In the genomic region with DNA sequence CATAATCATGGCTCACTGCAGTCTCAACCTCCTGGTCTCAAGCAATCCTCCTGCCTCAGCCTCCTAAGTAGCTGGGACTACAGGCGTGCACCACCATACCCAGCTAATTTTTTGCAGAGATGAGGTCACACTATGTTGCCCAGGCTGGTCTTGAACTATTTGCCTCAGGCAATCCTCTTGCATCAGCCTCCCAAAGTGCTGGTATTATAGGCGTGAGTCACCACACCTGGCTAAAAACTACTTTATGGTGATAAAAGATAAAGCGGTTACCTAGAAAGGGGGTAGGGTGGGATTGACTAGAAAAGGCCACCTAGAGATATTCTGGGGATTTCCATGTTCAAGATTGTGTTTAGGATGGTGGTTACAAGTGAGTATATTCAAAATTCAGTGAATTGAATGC, we compare ENCODE assay signal across 32 cellular contexts. TPM values are rescaled to one million over a fixed set of nuclear protein-coding genes. Genes with fewer than 3 reads are reported as not detected.
DNase-seq lines count a peak whose midpoint lies in the region; ATAC-seq, FAIRE-seq and TF ChIP-seq lines count a peak whose summit lies in the region.
"Had no signal": no experiment of that assay in that cellular context is flagged by ENCODE, and none has a peak within 500 bp of the region (broad histone marks: within the 10 kb centered on the region; RNA-seq: fewer than 3 reads in every experiment).

No MANE protein-coding gene starts in this region.

- H2AFZ ChIP-seq in GM23338: no peak overlapping the region
- no peak overlapping the region for H2AFZ ChIP-seq in keratinocyte (ENCODE audit: control insufficient read depth, low read length)

- H3K27ac ChIP-seq in GM23338 (ENCODE audit: low read depth) (0 out of 2 replicates have a peak overlapping the region, but pooled peaks have one; percentile 26), keratinocyte (ENCODE audit: control insufficient read depth, insufficient read depth, low read length) (peak overlapping the region; percentile 61)
- H3K27ac ChIP-seq: ascending aorta, dorsolateral prefrontal cortex, psoas muscle had no signal

- FAIRE-seq in keratinocyte (lab: Jason Lieb, UNC) (peak; percentile 90), HTR-8/SVneo (lab: Jason Lieb, UNC) (no peak)
- FAIRE-seq: urothelium cell line had no signal

- dilution Hi-C loops in keratinocyte (cut with MboI; ENCODE audit: extremely low pct_ligation_motif_present, low sequenced_read_pairs): no loop called here

- H3K9me2 ChIP-seq in GM23338 (ENCODE audit: insufficient read depth): no peaks in the 10 kb centered on the region

- H3F3A ChIP-seq in GM23338 (replicated peaks; ENCODE audit: low read depth): peaks cover 19% of the 10 kb centered on the region

- H3K9me3 Mint-ChIP-seq in activated CD8-positive, alpha-beta T cell treated with anti-CD3 and anti-CD28 coated beads for 36 hours: no peaks in the 10 kb centered on the region
- no peaks in the 10 kb centered on the region for H3K9me3 Mint-ChIP-seq in activated CD8-positive, alpha-beta T cell treated with anti-CD3 and anti-CD28 coated beads, Interleukin-2, amount 10 ng/mL, durations not matched to agents 7 days and 5 days (ENCODE audit: insufficient read depth)
- peaks cover 12% of the 10 kb centered on the region; the same call in 2 of the 3 replicates for H3K9me3 Mint-ChIP-seq in GM23338
- no peaks in the 10 kb centered on the region for H3K9me3 Mint-ChIP-seq in activated T-helper 17 cell treated with anti-CD3 and anti-CD28 coated beads, Interleukin-2, amount 50 U/mL, for 72 hours
- H3K9me3 Mint-ChIP-seq: activated B cell treated with CpG ODN at 0.5 μM for 24 hours; activated CD4-positive, alpha-beta memory T cell treated with anti-CD3 and anti-CD28 coated beads, Interleukin-2, amount 10 ng/mL, durations not matched to agents 7 days and 5 days; CD8-positive, alpha-beta T cell; central memory CD8-positive, alpha-beta T cell; memory B cell had no signal

- H3K9ac ChIP-seq in keratinocyte (ENCODE audit: control insufficient read depth, extremely low read depth, insufficient read depth, low read length): peak overlapping the region; percentile 18

- H3K36me3 ChIP-seq in GM23338 (ENCODE audit: insufficient read depth) (no peaks in the 10 kb centered on the region), keratinocyte (ENCODE audit: control insufficient read depth in 2 of 2, extremely low read depth in 1 of 2, insufficient read depth in 2 of 2, low read length in 2 of 2) (no peaks in the 10 kb centered on the region)

- peak; percentile 48 for ATAC-seq in activated CD8-positive, alpha-beta T cell treated with anti-CD3 and anti-CD28 coated beads for 36 hours
- ATAC-seq in activated CD8-positive, alpha-beta T cell treated with anti-CD3 and anti-CD28 coated beads, Interleukin-2, amount 10 ng/mL, durations not matched to agents 7 days and 5 days: no peak
- ATAC-seq in GM23338 (no peak), HG02840 (IDR thresholded peaks at IDR 0.05; ENCODE audit: low FRiP score, unreplicated experiment) (no peak), HG03520 (IDR thresholded peaks at IDR 0.05; ENCODE audit: unreplicated experiment) (no peak)
- ATAC-seq in activated T-helper 17 cell treated with anti-CD3 and anti-CD28 coated beads, Interleukin-2, amount 50 U/mL, for 72 hours (replicated peaks): peak; percentile 16
- ATAC-seq: CD8-positive, alpha-beta T cell; left colon; psoas muscle had no signal

- H3K79me2 ChIP-seq in GM23338 (replicated peaks; ENCODE audit: insufficient read depth) (peaks cover 16% of the 10 kb centered on the region), keratinocyte (ENCODE audit: control insufficient read depth, insufficient read depth, low read length) (peaks cover 6% of the 10 kb centered on the region)

- CTCF ChIA-PET in activated CD8-positive, alpha-beta T cell treated with anti-CD3 and anti-CD28 coated beads for 36 hours (lab: Charles Lee): interaction anchor here (1.3 to 1.9 kb wide), 3 partner anchors 8 to 36 kb away, joined by 3 to 12 read pairs (median 4); partner anchors contain the start of gene ARHGAP30
- CTCF ChIA-PET in activated CD8-positive, alpha-beta T cell treated with anti-CD3 and anti-CD28 coated beads, Interleukin-2, amount 10 ng/mL, durations not matched to agents 7 days and 5 days (lab: Charles Lee): interaction anchor here (2.3 kb wide), 1 partner anchor 13 kb away, joined by 12 read pairs; the partner anchor contains the start of gene F11R

- H4K20me1 ChIP-seq in GM23338 (replicated peaks; ENCODE audit: insufficient read depth) (no peaks in the 10 kb centered on the region), keratinocyte (ENCODE audit: control insufficient read depth, extremely low read depth, insufficient read depth, low read length) (no peaks in the 10 kb centered on the region)

- H3K4me1 Mint-ChIP-seq in activated CD8-positive, alpha-beta T cell treated with anti-CD3 and anti-CD28 coated beads for 36 hours (ENCODE audit: low read depth): peaks cover 47% of the 10 kb centered on the region
- peaks cover 35% of the 10 kb centered on the region for H3K4me1 Mint-ChIP-seq in activated CD8-positive, alpha-beta T cell treated with anti-CD3 and anti-CD28 coated beads, Interleukin-2, amount 10 ng/mL, durations not matched to agents 7 days and 5 days (ENCODE audit: low read depth)
- H3K4me1 Mint-ChIP-seq in GM23338: peaks cover 31% of the 10 kb centered on the region
- peaks cover 11% of the 10 kb centered on the region for H3K4me1 Mint-ChIP-seq in activated T-helper 17 cell treated with anti-CD3 and anti-CD28 coated beads, Interleukin-2, amount 50 U/mL, for 72 hours

- H3K4me1 ChIP-seq in GM23338 (ENCODE audit: insufficient read depth): peaks cover 29% of the 10 kb centered on the region
- H3K4me1 ChIP-seq in keratinocyte (ENCODE audit: control insufficient read depth, extremely low read depth, insufficient read depth, low read length): peaks cover 22% of the 10 kb centered on the region
- H3K4me1 ChIP-seq: ascending aorta, psoas muscle had no signal

- peak overlapping the region; percentile 81 for H3K27ac Mint-ChIP-seq in activated CD8-positive, alpha-beta T cell treated with anti-CD3 and anti-CD28 coated beads for 36 hours
- no peak overlapping the region for H3K27ac Mint-ChIP-seq in activated CD8-positive, alpha-beta T cell treated with anti-CD3 and anti-CD28 coated beads, Interleukin-2, amount 10 ng/mL, durations not matched to agents 7 days and 5 days
- H3K27ac Mint-ChIP-seq in GM23338: no peak overlapping the region
- no peak overlapping the region for H3K27ac Mint-ChIP-seq in activated T-helper 17 cell treated with anti-CD3 and anti-CD28 coated beads, Interleukin-2, amount 50 U/mL, for 72 hours
- H3K27ac Mint-ChIP-seq: activated B cell treated with CpG ODN at 0.5 μM for 24 hours; activated CD4-positive, alpha-beta memory T cell treated with anti-CD3 and anti-CD28 coated beads, Interleukin-2, amount 10 ng/mL, durations not matched to agents 7 days and 5 days; memory B cell had no signal

- no peaks in the 10 kb centered on the region for H3K9me3 ChIP-seq in keratinocyte (ENCODE audit: control insufficient read depth, low read depth, low read length)
- H3K9me3 ChIP-seq: ascending aorta, psoas muscle had no signal

- TF ChIP-seq CTCF in activated CD8-positive, alpha-beta T cell treated with anti-CD3 and anti-CD28 coated beads for 36 hours (IDR thresholded peaks at IDR 0.05): no peak
- TF ChIP-seq CTCF in GM23338 (conservative IDR thresholded peaks at IDR 0.05; ENCODE audit: low read depth in 2 of 2) (no peak), keratinocyte (optimal IDR thresholded peaks at IDR 0.05 in 1 of 3, IDR thresholded peaks at IDR 0.05 in 1 of 3, conservative IDR thresholded peaks at IDR 0.05 in 1 of 3; ENCODE audit: extremely low read depth in 1 of 3, insufficient read depth in 2 of 3, low read length in 3 of 3) (no peak)

- H3K9me1 ChIP-seq in keratinocyte (ENCODE audit: control insufficient read depth, extremely low read depth, insufficient read depth, low read length): no peaks in the 10 kb centered on the region

- H3K4me3 Mint-ChIP-seq in activated CD8-positive, alpha-beta T cell treated with anti-CD3 and anti-CD28 coated beads for 36 hours: no peak overlapping the region
- no peak overlapping the region for H3K4me3 Mint-ChIP-seq in activated CD8-positive, alpha-beta T cell treated with anti-CD3 and anti-CD28 coated beads, Interleukin-2, amount 10 ng/mL, durations not matched to agents 7 days and 5 days
- H3K4me3 Mint-ChIP-seq in GM23338: no peak overlapping the region
- no peak overlapping the region for H3K4me3 Mint-ChIP-seq in activated T-helper 17 cell treated with anti-CD3 and anti-CD28 coated beads, Interleukin-2, amount 50 U/mL, for 72 hours
- H3K4me3 Mint-ChIP-seq: activated B cell treated with CpG ODN at 0.5 μM for 24 hours; activated CD4-positive, alpha-beta memory T cell treated with anti-CD3 and anti-CD28 coated beads, Interleukin-2, amount 10 ng/mL, durations not matched to agents 7 days and 5 days; CD8-positive, alpha-beta T cell; central memory CD8-positive, alpha-beta T cell; memory B cell had no signal

- H3K27me3 ChIP-seq in GM23338 (ENCODE audit: insufficient read depth): no peaks in the 10 kb centered on the region
- no peaks in the 10 kb centered on the region for H3K27me3 ChIP-seq in keratinocyte (ENCODE audit: control insufficient read depth, extremely low read depth, insufficient read depth, low read length)
- H3K27me3 ChIP-seq: ascending aorta, dorsolateral prefrontal cortex had no signal

- H3K4me2 ChIP-seq in GM23338 (no peak overlapping the region), keratinocyte (ENCODE audit: control insufficient read depth, extremely low read depth, insufficient read depth, low read depth, low read length) (no peak overlapping the region)

- peaks cover 36% of the 10 kb centered on the region for H3K36me3 Mint-ChIP-seq in activated CD8-positive, alpha-beta T cell treated with anti-CD3 and anti-CD28 coated beads for 36 hours (ENCODE audit: low read depth)
- H3K36me3 Mint-ChIP-seq in activated CD8-positive, alpha-beta T cell treated with anti-CD3 and anti-CD28 coated beads, Interleukin-2, amount 10 ng/mL, durations not matched to agents 7 days and 5 days (ENCODE audit: low read depth): peaks cover 18% of the 10 kb centered on the region
- peaks cover 12% of the 10 kb centered on the region; the same call in 2 of the 3 replicates for H3K36me3 Mint-ChIP-seq in GM23338 (ENCODE audit: low read depth)
- H3K36me3 Mint-ChIP-seq in activated T-helper 17 cell treated with anti-CD3 and anti-CD28 coated beads, Interleukin-2, amount 50 U/mL, for 72 hours (ENCODE audit: low read depth): peaks cover 30% of the 10 kb centered on the region

- intact Hi-C loops in activated CD8-positive, alpha-beta T cell treated with anti-CD3 and anti-CD28 coated beads for 36 hours (cut with micrococcal nuclease): no loop called here

- H3K4me3 ChIP-seq in GM23338: no peak overlapping the region
- no peak overlapping the region for H3K4me3 ChIP-seq in keratinocyte (ENCODE audit: control insufficient read depth in 2 of 3, extremely low read depth in 1 of 3, insufficient read depth in 2 of 3, low read depth in 1 of 3, low read length in 3 of 3)
- H3K4me3 ChIP-seq: ascending aorta, dorsolateral prefrontal cortex, psoas muscle had no signal

- POLR2A ChIA-PET in activated CD8-positive, alpha-beta T cell treated with anti-CD3 and anti-CD28 coated beads for 36 hours (lab: Charles Lee): interaction anchor here (0.6 to 2.0 kb wide), 5 partner anchors 12 to 378 kb away, joined by 3 to 14 read pairs (median 5); partner anchors contain the start of genes NIT1, PFDN2, UFC1 and USF1
- POLR2A ChIA-PET in activated CD8-positive, alpha-beta T cell treated with anti-CD3 and anti-CD28 coated beads, Interleukin-2, amount 10 ng/mL, durations not matched to agents 7 days and 5 days (lab: Charles Lee): interaction anchor here (0.7 to 1.6 kb wide), 3 partner anchors 12 to 233 kb away, joined by 3 to 8 read pairs (median 6); partner anchors contain the start of genes F11R and USF1

- no peaks in the 10 kb centered on the region for H3K27me3 Mint-ChIP-seq in activated CD8-positive, alpha-beta T cell treated with anti-CD3 and anti-CD28 coated beads for 36 hours
- no peaks in the 10 kb centered on the region for H3K27me3 Mint-ChIP-seq in activated CD8-positive, alpha-beta T cell treated with anti-CD3 and anti-CD28 coated beads, Interleukin-2, amount 10 ng/mL, durations not matched to agents 7 days and 5 days (ENCODE audit: low read depth)
- peaks cover 3% of the 10 kb centered on the region for H3K27me3 Mint-ChIP-seq in GM23338 (ENCODE audit: insufficient read depth, low read depth, poor library complexity)
- no peaks in the 10 kb centered on the region for H3K27me3 Mint-ChIP-seq in activated T-helper 17 cell treated with anti-CD3 and anti-CD28 coated beads, Interleukin-2, amount 50 U/mL, for 72 hours
- H3K27me3 Mint-ChIP-seq: activated B cell treated with CpG ODN at 0.5 μM for 24 hours; activated CD4-positive, alpha-beta memory T cell treated with anti-CD3 and anti-CD28 coated beads, Interleukin-2, amount 10 ng/mL, durations not matched to agents 7 days and 5 days; central memory CD8-positive, alpha-beta T cell; memory B cell had no signal

- DNase-seq in activated CD8-positive, alpha-beta T cell treated with anti-CD3 and anti-CD28 coated beads for 36 hours: peak; percentile 71
- DNase-seq in activated CD8-positive, alpha-beta T cell treated with anti-CD3 and anti-CD28 coated beads, Interleukin-2, amount 10 ng/mL, durations not matched to agents 7 days and 5 days: no peak
- no peak for DNase-seq in GM23338 (ENCODE audit: low spot score)
- peak; percentile 90 for DNase-seq in keratinocyte (ENCODE audit: low read depth, low spot score)
- no peak for DNase-seq in HTR-8/SVneo (ENCODE audit: insufficient read length, low spot score)
- DNase-seq: activated B cell treated with CpG ODN at 0.5 μM for 24 hours; activated CD4-positive, alpha-beta memory T cell treated with anti-CD3 and anti-CD28 coated beads, Interleukin-2, amount 10 ng/mL, durations not matched to agents 7 days and 5 days; activated naive CD4-positive, alpha-beta T cell treated with Interleukin-2 at 50 U/mL for 16 hours; activated T-cell treated with anti-CD3 and anti-CD28 coated beads, Interleukin-2, amount 50 U/mL, for 1 hour; AML-193; CD8-positive, alpha-beta T cell; DMS53; dorsolateral prefrontal cortex; GOT3; Kasumi-1; left colon; NCI-H1048; NCI-H187 treated with DMSO at 0.1 percent for 48 hours; NCI-H526 treated with DMSO at 0.1 percent for 48 hours; psoas muscle; Right ventricle myocardium superior had no signal

RNA-seq across cellular contexts. Expression of gene TSTD1, which starts 5.0 kb away (rescaled TPM):
- 10 to 100 TPM; 70.8 to 78.7 TPM for total RNA-seq in activated CD8-positive, alpha-beta T cell treated with anti-CD3 and anti-CD28 coated beads for 36 hours
- 10 to 100 TPM; 63.2 to 63.3 TPM for total RNA-seq in activated CD8-positive, alpha-beta T cell treated with anti-CD3 and anti-CD28 coated beads, Interleukin-2, amount 10 ng/mL, durations not matched to agents 7 days and 5 days
- 94.9 and 102 TPM in 2 replicates for total RNA-seq in GM23338 (2014; rRNA removed; shearing (Covaris generic))
- 244 and 257 TPM in 2 replicates for polyA plus RNA-seq in GM23338 (2016; fragmentation: Nextera tagmentation; extraction: Ambion mirVana)
- 100 to 1,000 TPM in 1 of 2 donors, 10 to 100 TPM in 1; 38.7 to 119 TPM for total RNA-seq in activated T-helper 17 cell treated with anti-CD3 and anti-CD28 coated beads, Interleukin-2, amount 50 U/mL, for 72 hours
- 106 to 128 TPM (median 113 TPM) in 3 replicates for polyA plus RNA-seq in keratinocyte
- polyA plus RNA-seq in keratinocyte (2011; ENCODE audit: low read depth): 95.0 TPM
- 77.2 and 119 TPM in 2 replicates for polyA plus RNA-seq in keratinocyte (2011; cell fraction: cytosol; rRNA removed)
- polyA plus RNA-seq in keratinocyte (2011; cell fraction: nucleus; rRNA removed): 56.0 and 60.6 TPM in 2 replicates
- polyA plus RNA-seq in keratinocyte (2012; ENCODE audit: low replicate concordance): 81.0 and 132 TPM in 2 replicates
- 17.7 to 24.2 TPM (median 19.1 TPM) in 3 replicates for polyA minus RNA-seq in keratinocyte
- polyA minus RNA-seq in keratinocyte (2011; cell fraction: cytosol; rRNA and poly(A)+ RNA removed): 33.0 TPM
- polyA minus RNA-seq in keratinocyte (2011; cell fraction: nucleus; rRNA and poly(A)+ RNA removed): 8.2 and 9.7 TPM in 2 replicates
- total RNA-seq: A172, ascending aorta had no signal

RNA-seq across cellular contexts. Expression of gene USF1, which starts 12.0 kb away (rescaled TPM):
- 10 to 100 TPM; 50.0 to 52.1 TPM for total RNA-seq in activated CD8-positive, alpha-beta T cell treated with anti-CD3 and anti-CD28 coated beads for 36 hours
- total RNA-seq in activated CD8-positive, alpha-beta T cell treated with anti-CD3 and anti-CD28 coated beads, Interleukin-2, amount 10 ng/mL, durations not matched to agents 7 days and 5 days: 10 to 100 TPM; 81.6 to 83.2 TPM
- 71.7 and 74.8 TPM in 2 replicates for total RNA-seq in GM23338 (2014; rRNA removed; shearing (Covaris generic))
- polyA plus RNA-seq in GM23338 (2016; fragmentation: Nextera tagmentation; extraction: Ambion mirVana) (23.6 and 23.8 TPM in 2 replicates), keratinocyte (25.1 to 40.7 TPM (median 31.6 TPM) in 3 replicates)
- total RNA-seq in activated T-helper 17 cell treated with anti-CD3 and anti-CD28 coated beads, Interleukin-2, amount 50 U/mL, for 72 hours: 10 to 100 TPM; 51.6 to 66.9 TPM
- polyA plus RNA-seq in keratinocyte (2011; ENCODE audit: low read depth): 29.0 TPM
- polyA plus RNA-seq in keratinocyte (2011; cell fraction: cytosol; rRNA removed): 14.4 and 15.5 TPM in 2 replicates
- polyA plus RNA-seq in keratinocyte (2011; cell fraction: nucleus; rRNA removed): 72.9 and 81.7 TPM in 2 replicates
- polyA plus RNA-seq in keratinocyte (2012; ENCODE audit: low replicate concordance): 26.9 and 37.1 TPM in 2 replicates
- 75.2 to 96.5 TPM (median 79.5 TPM) in 3 replicates for polyA minus RNA-seq in keratinocyte
- 43.4 TPM for polyA minus RNA-seq in keratinocyte (2011; cell fraction: cytosol; rRNA and poly(A)+ RNA removed)
- polyA minus RNA-seq in keratinocyte (2011; cell fraction: nucleus; rRNA and poly(A)+ RNA removed): 18.9 and 30.1 TPM in 2 replicates

RNA-seq across cellular contexts. Expression of gene F11R, which starts 12.8 kb away (rescaled TPM):
- total RNA-seq in activated CD8-positive, alpha-beta T cell treated with anti-CD3 and anti-CD28 coated beads for 36 hours: 10 to 100 TPM; 19.0 to 20.9 TPM
- total RNA-seq in activated CD8-positive, alpha-beta T cell treated with anti-CD3 and anti-CD28 coated beads, Interleukin-2, amount 10 ng/mL, durations not matched to agents 7 days and 5 days: 10 to 100 TPM; 13.7 to 18.4 TPM
- 169 and 194 TPM in 2 replicates for total RNA-seq in GM23338 (2014; rRNA removed; shearing (Covaris generic))
- 51.0 and 51.8 TPM in 2 replicates for polyA plus RNA-seq in GM23338 (2016; fragmentation: Nextera tagmentation; extraction: Ambion mirVana)
- total RNA-seq in activated T-helper 17 cell treated with anti-CD3 and anti-CD28 coated beads, Interleukin-2, amount 50 U/mL, for 72 hours: 100 to 1,000 TPM in 1 of 2 donors, 10 to 100 TPM in 1; 13.0 to 110 TPM
- 201 to 259 TPM (median 224 TPM) in 3 replicates for polyA plus RNA-seq in keratinocyte
- 32.4 TPM for polyA plus RNA-seq in keratinocyte (2011; ENCODE audit: low read depth)
- polyA plus RNA-seq in keratinocyte (2011; cell fraction: cytosol; rRNA removed): 96.8 and 161 TPM in 2 replicates
- polyA plus RNA-seq in keratinocyte (2011; cell fraction: nucleus; rRNA removed): 361 and 385 TPM in 2 replicates
- 96.9 and 113 TPM in 2 replicates for polyA plus RNA-seq in keratinocyte (2012; ENCODE audit: low replicate concordance)
- 318 to 388 TPM (median 383 TPM) in 3 replicates for polyA minus RNA-seq in keratinocyte
- 61.6 TPM for polyA minus RNA-seq in keratinocyte (2011; cell fraction: cytosol; rRNA and poly(A)+ RNA removed)
- polyA minus RNA-seq in keratinocyte (2011; cell fraction: nucleus; rRNA and poly(A)+ RNA removed): 190 and 363 TPM in 2 replicates

RNA-seq across cellular contexts. Expression of gene ARHGAP30, which starts 35.9 kb away (rescaled TPM):
- total RNA-seq in activated CD8-positive, alpha-beta T cell treated with anti-CD3 and anti-CD28 coated beads for 36 hours: 100 to 1,000 TPM; 174 to 175 TPM
- 100 to 1,000 TPM; 277 to 281 TPM for total RNA-seq in activated CD8-positive, alpha-beta T cell treated with anti-CD3 and anti-CD28 coated beads, Interleukin-2, amount 10 ng/mL, durations not matched to agents 7 days and 5 days
- total RNA-seq in GM23338 (2014; rRNA removed; shearing (Covaris generic)): 0.19 TPM in 1 of 2 replicates, not detected in the other
- polyA plus RNA-seq in GM23338 (2016; fragmentation: Nextera tagmentation; extraction: Ambion mirVana): 0.45 and 1.0 TPM in 2 replicates
- 100 to 1,000 TPM; 180 to 207 TPM for total RNA-seq in activated T-helper 17 cell treated with anti-CD3 and anti-CD28 coated beads, Interleukin-2, amount 50 U/mL, for 72 hours
- polyA plus RNA-seq in keratinocyte: 0.05 to 0.45 TPM (median 0.16 TPM) in 3 replicates
- polyA plus RNA-seq in keratinocyte (2011; ENCODE audit: low read depth): 6.6 TPM
- polyA plus RNA-seq in keratinocyte (2011; cell fraction: cytosol; rRNA removed): 0.05 and 0.06 TPM in 2 replicates
- polyA plus RNA-seq in keratinocyte (2011; cell fraction: nucleus; rRNA removed): 0.99 and 1.1 TPM in 2 replicates
- polyA plus RNA-seq in keratinocyte (2012; ENCODE audit: low replicate concordance): 0.29 and 11.6 TPM in 2 replicates
- 0.26 to 0.42 TPM in 2 of 3 replicates, not detected in the other for polyA minus RNA-seq in keratinocyte
- polyA minus RNA-seq in keratinocyte (2011; cell fraction: cytosol; rRNA and poly(A)+ RNA removed): not detected
- 0.63 and 0.93 TPM in 2 replicates for polyA minus RNA-seq in keratinocyte (2011; cell fraction: nucleus; rRNA and poly(A)+ RNA removed)
- total RNA-seq: myocyte had no signal

RNA-seq across cellular contexts. Expression of gene NECTIN4, which starts 55.6 kb away (rescaled TPM):
- not detected for total RNA-seq in activated CD8-positive, alpha-beta T cell treated with anti-CD3 and anti-CD28 coated beads for 36 hours
- not detected for total RNA-seq in activated CD8-positive, alpha-beta T cell treated with anti-CD3 and anti-CD28 coated beads, Interleukin-2, amount 10 ng/mL, durations not matched to agents 7 days and 5 days
- not detected in 2 replicates for total RNA-seq in GM23338 (2014; rRNA removed; shearing (Covaris generic))
- polyA plus RNA-seq in GM23338 (2016; fragmentation: Nextera tagmentation; extraction: Ambion mirVana): 0.16 and 0.42 TPM in 2 replicates
- under 1 TPM; 0.22 to 0.32 TPM for total RNA-seq in activated T-helper 17 cell treated with anti-CD3 and anti-CD28 coated beads, Interleukin-2, amount 50 U/mL, for 72 hours
- polyA plus RNA-seq in keratinocyte: 6.0 to 19.0 TPM (median 8.6 TPM) in 3 replicates
- polyA plus RNA-seq in keratinocyte (2011; ENCODE audit: low read depth): 60.1 TPM
- 2.6 and 4.3 TPM in 2 replicates for polyA plus RNA-seq in keratinocyte (2011; cell fraction: cytosol; rRNA removed)
- polyA plus RNA-seq in keratinocyte (2011; cell fraction: nucleus; rRNA removed): 20.7 and 42.1 TPM in 2 replicates
- 2.9 and 144 TPM in 2 replicates for polyA plus RNA-seq in keratinocyte (2012; ENCODE audit: low replicate concordance)
- 7.1 to 52.8 TPM (median 19.4 TPM) in 3 replicates for polyA minus RNA-seq in keratinocyte
- polyA minus RNA-seq in keratinocyte (2011; cell fraction: cytosol; rRNA and poly(A)+ RNA removed): 6.5 TPM
- polyA minus RNA-seq in keratinocyte (2011; cell fraction: nucleus; rRNA and poly(A)+ RNA removed): 19.1 and 21.9 TPM in 2 replicates
- total RNA-seq: activated B cell treated with CpG ODN at 0.5 μM for 24 hours; activated CD4-positive, alpha-beta memory T cell treated with anti-CD3 and anti-CD28 coated beads, Interleukin-2, amount 10 ng/mL, durations not matched to agents 7 days and 5 days; ascending aorta; CD8-positive, alpha-beta T cell; psoas muscle; Right ventricle myocardium superior; skeletal muscle tissue; temporal lobe had no signal

Comparison
In these comparisons a context has a peak if more than half of its experiments do, and no peak if none do; other contexts are left out.
1. ATAC-seq: peak in activated CD8-positive, alpha-beta T cell treated with anti-CD3 and anti-CD28 coated beads for 36 hours (single experiment) and activated T-helper 17 cell treated with anti-CD3 and anti-CD28 coated beads, Interleukin-2, amount 50 U/mL, for 72 hours (single experiment); none in activated CD8-positive, alpha-beta T cell treated with anti-CD3 and anti-CD28 coated beads, Interleukin-2, amount 10 ng/mL, durations not matched to agents 7 days and 5 days (single experiment), GM23338 (single experiment), HG02840 (single experiment) and HG03520 (single experiment).
2. DNase-seq: peak in activated CD8-positive, alpha-beta T cell treated with anti-CD3 and anti-CD28 coated beads for 36 hours (single experiment) and keratinocyte (single experiment); none in activated CD8-positive, alpha-beta T cell treated with anti-CD3 and anti-CD28 coated beads, Interleukin-2, amount 10 ng/mL, durations not matched to agents 7 days and 5 days (single experiment), GM23338 (single experiment) and HTR-8/SVneo (single experiment).